17 cellular contexts compared by ENCODE assay signal in genomic region chr17:47274319-47275069, GRCh38. TPM values are rescaled to one million over a fixed set of nuclear protein-coding genes. Genes with fewer than 3 reads are reported as not detected.
DNase-seq lines count a peak whose midpoint lies in the region; ATAC-seq and TF ChIP-seq lines count a peak whose summit lies in the region.
"Had no signal": no experiment of that assay in that cellular context is flagged by ENCODE, and none has a peak within 500 bp of the region (broad histone marks: within the 10 kb centered on the region; RNA-seq: fewer than 3 reads in every experiment).

No MANE protein-coding gene starts in this region.

- 84% methylated on average over 5 of the region's 5 CpGs for WGBS in HUES64
- WGBS in tibial nerve, 2 donors, result 89 to 93% methylated on average over 5 of the region's 5 CpGs

- H3K27me3 ChIP-seq in HUES64 (ENCODE audit: insufficient read depth, low read length) (no peaks in the 10 kb centered on the region), duodenal mucosa (ENCODE audit: control insufficient read depth in 1 of 2, insufficient read depth in 2 of 2, low read length in 2 of 2) (no peaks in the 10 kb centered on the region), mucosa of rectum (ENCODE audit: control insufficient read depth in 2 of 2, insufficient read depth in 2 of 2, low read length in 2 of 2) (no peaks in the 10 kb centered on the region), tibial nerve (no peaks in the 10 kb centered on the region)
- H3K27me3 ChIP-seq: right lobe of liver had no signal

- intact Hi-C loops in left colon (cut with DNase I, micrococcal nuclease), result no loop called here

- H3K36me3 ChIP-seq in HUES64 (ENCODE audit: insufficient read depth, low read length), result no peaks in the 10 kb centered on the region
- no peaks in the 10 kb centered on the region for H3K36me3 ChIP-seq in duodenal mucosa (ENCODE audit: control insufficient read depth in 1 of 2, insufficient read depth in 2 of 2, low read length in 2 of 2)
- no peaks in the 10 kb centered on the region for H3K36me3 ChIP-seq in mucosa of rectum (ENCODE audit: control insufficient read depth in 2 of 2, insufficient read depth in 2 of 2, low read length in 2 of 2)
- no peaks in the 10 kb centered on the region for H3K36me3 ChIP-seq in tibial nerve
- H3K36me3 ChIP-seq: right lobe of liver had no signal

- no peaks in the 10 kb centered on the region for H3K9me3 ChIP-seq in HUES64 (ENCODE audit: insufficient read depth, low read depth, low read length)
- H3K9me3 ChIP-seq in duodenal mucosa (ENCODE audit: control insufficient read depth in 1 of 2, low read length in 2 of 2), result no peaks in the 10 kb centered on the region
- no peaks in the 10 kb centered on the region for H3K9me3 ChIP-seq in mucosa of rectum (ENCODE audit: control insufficient read depth in 2 of 2, low read length in 2 of 2)
- H3K9me3 ChIP-seq in tibial nerve, result no peaks in the 10 kb centered on the region
- H3K9me3 ChIP-seq: right lobe of liver had no signal

- H3K4me1 ChIP-seq in HUES64 (ENCODE audit: insufficient read depth, low read length), result peaks cover 36% of the 10 kb centered on the region
- H3K4me1 ChIP-seq in duodenal mucosa (ENCODE audit: control insufficient read depth in 1 of 2, insufficient read depth in 2 of 2, low read length in 2 of 2), result peaks cover 25 to 26% of the 10 kb centered on the region in 2 donors
- peaks cover 15 to 20% of the 10 kb centered on the region in 2 donors for H3K4me1 ChIP-seq in mucosa of rectum (ENCODE audit: control insufficient read depth in 2 of 2, insufficient read depth in 2 of 2, low read length in 2 of 2)
- H3K4me1 ChIP-seq in tibial nerve, result peaks cover 0 to 60% (median 39%) of the 10 kb centered on the region in 4 donors

- no peak for TF ChIP-seq POLR2A in tibial nerve (IDR thresholded peaks at IDR 0.05)

- H3K9ac ChIP-seq in HUES64 (ENCODE audit: low read depth, low read length) (peak overlapping the region; percentile 54; the same call in 1 of the 2 replicates), duodenal mucosa (ENCODE audit: low read depth in 1 of 2, low read length in 2 of 2) (no peak overlapping the region), mucosa of rectum (ENCODE audit: low read depth in 1 of 2, low read length in 2 of 2) (no peak overlapping the region)

- TF ChIP-seq CTCF in tibial nerve (IDR thresholded peaks at IDR 0.05), result no peak

- ATAC-seq in left colon, result no peak
- ATAC-seq in HG03159 (IDR thresholded peaks at IDR 0.05; ENCODE audit: unreplicated experiment), result no peak

- no peak for TF ChIP-seq EP300 in tibial nerve (IDR thresholded peaks at IDR 0.05)

- H3K4me3 ChIP-seq in HUES64 (ENCODE audit: low read length), result no peak overlapping the region
- H3K4me3 ChIP-seq in duodenal mucosa (ENCODE audit: low read depth in 1 of 2, low read length in 2 of 2), result no peak overlapping the region
- H3K4me3 ChIP-seq in mucosa of rectum (ENCODE audit: low read length in 2 of 2), result no peak overlapping the region
- H3K4me3 ChIP-seq in tibial nerve, result no peak overlapping the region
- H3K4me3 ChIP-seq: right lobe of liver had no signal

- DNase-seq in tibial nerve (ENCODE audit: low spot score in 2 of 2) (no peak), left colon (no peak), medulla oblongata (ENCODE audit: extremely low spot score) (no peak)
- DNase-seq: activated CD4-positive, alpha-beta T cell treated with anti-CD3 and anti-CD28 coated beads for 1 hour; activated CD8-positive, alpha-beta memory T cell treated with anti-CD3 and anti-CD28 coated beads, Interleukin-2, amount 50 U/mL, for 4 hours; activated naive CD4-positive, alpha-beta T cell treated with anti-CD3 and anti-CD28 coated beads, Interleukin-2, amount 10 ng/mL, durations not matched to agents 7 days and 5 days; C1 segment of cervical spinal cord; DMS79 treated with DMSO at 0.1 percent for 48 hours; head of caudate nucleus; NCI-H2029 treated with DMSO at 0.1 percent for 48 hours; nephron progenitor cell; right lobe of liver; stimulated activated naive CD4-positive, alpha-beta T cell treated with Interleukin-2 at 50 U/mL for 16 hours had no signal

- H3K27ac ChIP-seq in HUES64 (ENCODE audit: low read depth, low read length), result peak overlapping the region; percentile 79
- peak overlapping the region; percentile 69 for H3K27ac ChIP-seq in duodenal mucosa (ENCODE audit: low read depth, low read length)
- H3K27ac ChIP-seq in mucosa of rectum (ENCODE audit: low read depth in 2 of 2, low read length in 2 of 2), result peak overlapping the region; percentile 59 to 79
- peak overlapping the region; percentile 56 to 89 (median 80) for H3K27ac ChIP-seq in tibial nerve

RNA-seq across cellular contexts. Expression of gene ITGB3, which starts 20.9 kb away (rescaled TPM):
- not detected for polyA plus RNA-seq in HUES64 (2013, experiment 1 of 2)
- polyA plus RNA-seq in HUES64 (2013, experiment 2 of 2), result 0.25 TPM
- total RNA-seq in tibial nerve, result 10 to 100 TPM; 17.5 to 26.7 (median 22.1) TPM
- 10 to 100 TPM in 1 of 2 donors, 1 to 10 TPM in 1; 3.2 to 11.9 TPM for total RNA-seq in left colon

RNA-seq across cellular contexts. Expression of gene EFCAB13, which starts 49.3 kb away (rescaled TPM):
- polyA plus RNA-seq in HUES64 (2013, experiment 1 of 2), result 0.15 TPM
- 0.57 TPM for polyA plus RNA-seq in HUES64 (2013, experiment 2 of 2)
- total RNA-seq in tibial nerve, result 10 to 100 TPM in 2 of 4 donors, 1 to 10 TPM in 2; 6.5 to 15.1 (median 10.2) TPM
- 1 to 10 TPM; 3.2 to 4.0 TPM for total RNA-seq in left colon
